ENCODE assay signal across 1 cellular context in genomic region chr16:75471723-75472634, GRCh38.
TF ChIP-seq lines count a peak whose summit lies in the region.

No MANE protein-coding gene starts in this region.

TF ChIP-seq in GM12878, 131 proteins besides CTCF, POLR2A, EP300 and RAD21 (continued from another document):
- TF ChIP-seq PBX3 (IDR thresholded peaks at IDR 0.05; ENCODE audit: insufficient replicate concordance, low read depth, low read length) (no peak), POLR2AphosphoS5 (IDR thresholded peaks at IDR 0.05; ENCODE audit: low read length) (no peak), BMI1 (IDR thresholded peaks at IDR 0.05; ENCODE audit: borderline replicate concordance) (no peak), CHD1 (IDR thresholded peaks at IDR 0.05; ENCODE audit: low read depth, low read length) (no peak), ZNF384 (IDR thresholded peaks at IDR 0.05; ENCODE audit: borderline replicate concordance, low read depth, low read length) (no peak), SIN3A (IDR thresholded peaks at IDR 0.05; ENCODE audit: low read depth, low read length) (no peak), EGR1 (IDR thresholded peaks at IDR 0.05; ENCODE audit: borderline replicate concordance in 1 of 2, low read depth in 2 of 2, low read length in 2 of 2) (no peak), CEBPZ (IDR thresholded peaks at IDR 0.05; ENCODE audit: low read depth, low read length) (no peak), ZNF24 (IDR thresholded peaks at IDR 0.05) (no peak), ESRRA (IDR thresholded peaks at IDR 0.05; ENCODE audit: low read length) (no peak), REST (IDR thresholded peaks at IDR 0.05; ENCODE audit: low read depth, low read length) (no peak), PKNOX1 (IDR thresholded peaks at IDR 0.05) (peak; percentile 34; the same call in 1 of the 2 replicates), E2F8 (IDR thresholded peaks at IDR 0.05; ENCODE audit: low read depth, partially characterized antibody) (no peak), IKZF1 (conservative IDR thresholded peaks at IDR 0.05) (no peak), GABPA (IDR thresholded peaks at IDR 0.05; ENCODE audit: low read depth) (no peak), E2F4 (IDR thresholded peaks at IDR 0.05; ENCODE audit: low read depth, low read length) (no peak), FOS (IDR thresholded peaks at IDR 0.05; ENCODE audit: borderline replicate concordance, extremely low read depth, insufficient read length) (no peak), ZNF622 (IDR thresholded peaks at IDR 0.05) (no peak), TCF3 (IDR thresholded peaks at IDR 0.05; ENCODE audit: borderline replicate concordance, insufficient read depth, low read depth, low read length) (no peak), ZNF274 (IDR thresholded peaks at IDR 0.05; ENCODE audit: insufficient read depth, insufficient read length) (no peak), MEF2A (IDR thresholded peaks at IDR 0.05; ENCODE audit: insufficient read depth, low read depth, low read length) (no peak), ETV6 (conservative IDR thresholded peaks at IDR 0.05 in 1 of 2, IDR thresholded peaks at IDR 0.05 in 1 of 2; ENCODE audit: borderline replicate concordance in 1 of 2, low read depth in 1 of 2) (no peak), MAX (IDR thresholded peaks at IDR 0.05; ENCODE audit: low read depth, low read length) (no peak), ASH2L (IDR thresholded peaks at IDR 0.05; ENCODE audit: borderline replicate concordance, low read depth) (no peak)
